1 cellular context compared by ENCODE assay signal in genomic region chr19:50333737-50334617, GRCh38.
A peak's percentile ranks its signal among the peaks of the same experiment; 100 is the strongest.
TF ChIP-seq lines count a peak whose summit lies in the region.

No MANE protein-coding gene starts in this region.

TF ChIP-seq in WTC11, 78 proteins besides CTCF, POLR2A, EP300 and RAD21 (continued from another document):
- TF ChIP-seq PREB (CRISPR knock-in tag; IDR thresholded peaks at IDR 0.05; ENCODE audit: borderline replicate concordance) (peak; percentile 86; the same call in 1 of the 2 replicates), TEAD4 (CRISPR knock-in tag; IDR thresholded peaks at IDR 0.05) (0 out of 2 replicates have a peak, but pooled peaks have one; percentile 9), ATF2 (CRISPR knock-in tag; IDR thresholded peaks at IDR 0.05; ENCODE audit: borderline replicate concordance, low read depth) (no peak), JUN (CRISPR knock-in tag; IDR thresholded peaks at IDR 0.05) (peak; percentile 88; the same call in 1 of the 2 replicates), ESRRA (CRISPR knock-in tag; IDR thresholded peaks at IDR 0.05; ENCODE audit: borderline replicate concordance) (peak; percentile 85; the same call in 1 of the 2 replicates), E2F1 (CRISPR knock-in tag; IDR thresholded peaks at IDR 0.05) (peak; percentile 91; the same call in 1 of the 2 replicates), AR (CRISPR knock-in tag; IDR thresholded peaks at IDR 0.05) (no peak), NR2C2 (CRISPR knock-in tag; IDR thresholded peaks at IDR 0.05) (0 out of 2 replicates have a peak, but pooled peaks have one; percentile 23), ERG (CRISPR knock-in tag; IDR thresholded peaks at IDR 0.05) (no peak), EMX1 (CRISPR knock-in tag; IDR thresholded peaks at IDR 0.05) (no peak), NR3C1 (CRISPR knock-in tag; conservative IDR thresholded peaks at IDR 0.05; ENCODE audit: low read depth) (no peak), ZNF219 (CRISPR knock-in tag; IDR thresholded peaks at IDR 0.05; ENCODE audit: borderline replicate concordance) (no peak), FOXJ3 (CRISPR knock-in tag; IDR thresholded peaks at IDR 0.05; ENCODE audit: borderline replicate concordance) (no peak), ATF1 (CRISPR knock-in tag; IDR thresholded peaks at IDR 0.05) (0 out of 2 replicates have a peak, but pooled peaks have one; percentile 69), ZNF281 (CRISPR knock-in tag; IDR thresholded peaks at IDR 0.05) (peak; percentile 82), NR1H2 (CRISPR knock-in tag; IDR thresholded peaks at IDR 0.05) (0 out of 2 replicates have a peak, but pooled peaks have one; percentile 54), FOXP1 (CRISPR knock-in tag; IDR thresholded peaks at IDR 0.05; ENCODE audit: borderline replicate concordance) (peak; percentile 98), ZNF423 (CRISPR knock-in tag; IDR thresholded peaks at IDR 0.05) (no peak), FOXK1 (CRISPR knock-in tag; IDR thresholded peaks at IDR 0.05) (peak; percentile 82), TP53 (CRISPR knock-in tag; IDR thresholded peaks at IDR 0.05) (no peak; the same call in 1 of the 2 replicates), USF2 (CRISPR knock-in tag; IDR thresholded peaks at IDR 0.05) (no peak), ZNF121 (CRISPR knock-in tag; IDR thresholded peaks at IDR 0.05) (no peak), RELA (CRISPR knock-in tag; IDR thresholded peaks at IDR 0.05; ENCODE audit: borderline replicate concordance) (peak; percentile 81; the same call in 1 of the 2 replicates), KAT7 (CRISPR knock-in tag; IDR thresholded peaks at IDR 0.05; ENCODE audit: borderline replicate concordance) (peak; percentile 45; the same call in 1 of the 2 replicates), HMGA2 (CRISPR knock-in tag; IDR thresholded peaks at IDR 0.05) (no peak), SP1 (CRISPR knock-in tag; conservative IDR thresholded peaks at IDR 0.05) (peak; percentile 47), GABPB1 (CRISPR knock-in tag; IDR thresholded peaks at IDR 0.05) (peak; percentile 40; the same call in 1 of the 2 replicates), NFYB (CRISPR knock-in tag; conservative IDR thresholded peaks at IDR 0.05; ENCODE audit: low read depth) (peak; percentile 18; the same call in 1 of the 2 replicates), SMAD3 (CRISPR knock-in tag; IDR thresholded peaks at IDR 0.05; ENCODE audit: borderline replicate concordance) (peak; percentile 83), ZNF138 (CRISPR knock-in tag; conservative IDR thresholded peaks at IDR 0.05) (no peak), ZNF671 (CRISPR knock-in tag; IDR thresholded peaks at IDR 0.05) (no peak), ZBTB43 (CRISPR knock-in tag; IDR thresholded peaks at IDR 0.05) (peak; percentile 92), ZNF232 (CRISPR knock-in tag; IDR thresholded peaks at IDR 0.05) (no peak; the same call in 1 of the 2 replicates)
